ENCODE assay signal across 15 cellular contexts in the genomic region with DNA sequence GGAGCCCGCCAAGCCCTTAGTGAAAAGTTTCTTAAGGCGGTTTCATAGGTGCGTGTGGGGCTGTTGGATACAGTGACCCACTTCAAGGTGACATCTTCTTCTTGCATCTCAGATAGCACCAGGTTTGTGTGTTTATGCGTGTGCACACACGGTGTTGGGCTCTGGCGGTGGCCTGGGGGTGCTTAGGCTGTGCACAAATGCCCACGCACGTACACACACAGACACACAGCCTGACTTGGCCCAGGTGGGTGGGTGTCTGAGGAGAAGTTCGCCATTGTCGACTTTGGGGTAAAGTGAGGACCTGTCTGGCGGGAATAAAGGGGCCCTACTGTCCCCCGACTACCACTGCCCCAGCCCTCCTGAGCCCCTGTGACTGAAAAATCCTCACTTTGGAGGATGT.
DNase-seq lines count a peak whose midpoint lies in the region; ATAC-seq and TF ChIP-seq lines count a peak whose summit lies in the region.
"Had no signal": no experiment of that assay in that cellular context is flagged by ENCODE, and none has a peak within 500 bp of the region (broad histone marks: within the 10 kb centered on the region; RNA-seq: fewer than 3 reads in every experiment).

No MANE protein-coding gene starts in this region.

- H3K9me3 ChIP-seq in adrenal gland (replicated peaks in 1 of 3) (no peaks in the 10 kb centered on the region), mucosa of descending colon (no peaks in the 10 kb centered on the region), upper lobe of right lung (no peaks in the 10 kb centered on the region)

- TF ChIP-seq CTCF in adrenal gland (IDR thresholded peaks at IDR 0.05) (no peak), mucosa of descending colon (IDR thresholded peaks at IDR 0.05) (no peak), upper lobe of right lung (IDR thresholded peaks at IDR 0.05) (no peak), GM20000 (IDR thresholded peaks at IDR 0.05; ENCODE audit: extremely low read depth, missing control alignments) (no peak)

- 92 to 97% (median 96%) methylated on average over 3 to 12 of the region's 12 CpGs for WGBS in adrenal gland, 4 donors

- intact Hi-C loops in Right ventricle myocardium inferior (cut with DNase I), result no loop called here
- intact Hi-C loops in cardiac septum (cut with DNase I), result no loop called here
- intact Hi-C loops in adrenal gland (cut with DNase I), result no loop called here
- intact Hi-C loops in mucosa of descending colon (cut with DNase I, micrococcal nuclease), result no loop called here
- intact Hi-C loops in upper lobe of right lung (cut with DNase I), result no loop called here

- H3K4me1 ChIP-seq in adrenal gland (replicated peaks in 1 of 2), result peaks cover 29 to 47% of the 10 kb centered on the region in 2 donors
- H3K4me1 ChIP-seq in mucosa of descending colon (ENCODE audit: low read depth), result no peaks in the 10 kb centered on the region
- no peaks in the 10 kb centered on the region for H3K4me1 ChIP-seq in upper lobe of right lung

- TF ChIP-seq POLR2A in adrenal gland (IDR thresholded peaks at IDR 0.05), result no peak

- ATAC-seq in Right ventricle myocardium inferior (no peak), mucosa of descending colon (no peak), upper lobe of right lung (no peak)

- H3K27me3 ChIP-seq in adrenal gland (no peaks in the 10 kb centered on the region), upper lobe of right lung (no peaks in the 10 kb centered on the region)

- H3K4me3 ChIP-seq in adrenal gland (no peak overlapping the region), mucosa of descending colon (no peak overlapping the region), upper lobe of right lung (no peak overlapping the region)

- DNase-seq in Right ventricle myocardium inferior (ENCODE audit: missing footprints), result peak; percentile 17
- DNase-seq in cardiac septum (ENCODE audit: low spot score), result no peak
- peak in 6 of 7 donors; percentile 4 to 45 (median 16) for DNase-seq in adrenal gland
- peak in 2 of 3 donors; percentile 12 to 30 for DNase-seq in mucosa of descending colon
- peak; percentile 39 for DNase-seq in upper lobe of right lung
- no peak for DNase-seq in GM20000 (ENCODE audit: low spot score)
- DNase-seq in anterior cingulate cortex (lab: John Stamatoyannopoulos, UW), result no peak
- DNase-seq: C1 segment of cervical spinal cord; KBM-7; NCI-H1105 treated with DMSO at 0.1 percent for 48 hours; NCI-H1694; NCI-H2081 treated with DMSO at 0.1 percent for 48 hours; NCI-H748 treated with DMSO at 0.1 percent for 48 hours; NK-92 treated with Interleukin-12 subunit alpha and Interleukin-12 subunit beta, amount 100 ng/mL, for 24 hours; SHP77 treated with DMSO at 0.1 percent for 48 hours had no signal

- H3K36me3 ChIP-seq in adrenal gland (replicated peaks in 1 of 2) (no peaks in the 10 kb centered on the region), mucosa of descending colon (ENCODE audit: low read depth) (no peaks in the 10 kb centered on the region), upper lobe of right lung (no peaks in the 10 kb centered on the region)

- peak overlapping the region in 4 of 5 donors; percentile 30 to 84 (median 68) for H3K27ac ChIP-seq in adrenal gland
- no peak overlapping the region for H3K27ac ChIP-seq in upper lobe of right lung

Comparison
In these comparisons a context has a peak if more than half of its experiments do, and no peak if none do; other contexts are left out.
1. DNase-seq: peak in Right ventricle myocardium inferior (single experiment), adrenal gland (6 of 7), mucosa of descending colon (2 of 3) and upper lobe of right lung (single experiment); none in cardiac septum (single experiment), GM20000 (single experiment) and anterior cingulate cortex (0 of 58).